Comparison of ENCODE assay signal across 1 cellular context in genomic region chr1:87226341-87226760, GRCh38.
TF ChIP-seq lines count a peak whose summit lies in the region.

No MANE protein-coding gene starts in this region.

TF ChIP-seq in K562, 482 proteins besides CTCF, POLR2A, EP300 and RAD21 (continued from another document):
- TF ChIP-seq ZNF407 (IDR thresholded peaks at IDR 0.05; ENCODE audit: low read depth), result no peak
- TF ChIP-seq ZFP91 (CRISPR knock-in tag; IDR thresholded peaks at IDR 0.05), result no peak
- TF ChIP-seq EHMT2 (IDR thresholded peaks at IDR 0.05), result no peak
- TF ChIP-seq TEAD1 (CRISPR knock-in tag; IDR thresholded peaks at IDR 0.05), result peak in 1 of 2 experiments; percentile 28; a peak in 1 of 4 replicates
- TF ChIP-seq HDAC2 (IDR thresholded peaks at IDR 0.05), result no peak
- TF ChIP-seq POLR2G (IDR thresholded peaks at IDR 0.05; ENCODE audit: low read depth, low read length), result no peak
- TF ChIP-seq HCFC1 (IDR thresholded peaks at IDR 0.05; ENCODE audit: low read depth, low read length), result no peak
- TF ChIP-seq HNRNPLL (IDR thresholded peaks at IDR 0.05; ENCODE audit: low read depth, low read length, poor library complexity, severe bottlenecking), result no peak
- no peak for TF ChIP-seq MAFK (IDR thresholded peaks at IDR 0.05; ENCODE audit: low read length)
- no peak for TF ChIP-seq BHLHE40 (IDR thresholded peaks at IDR 0.05; ENCODE audit: low read length)
- TF ChIP-seq, protein P1, sequence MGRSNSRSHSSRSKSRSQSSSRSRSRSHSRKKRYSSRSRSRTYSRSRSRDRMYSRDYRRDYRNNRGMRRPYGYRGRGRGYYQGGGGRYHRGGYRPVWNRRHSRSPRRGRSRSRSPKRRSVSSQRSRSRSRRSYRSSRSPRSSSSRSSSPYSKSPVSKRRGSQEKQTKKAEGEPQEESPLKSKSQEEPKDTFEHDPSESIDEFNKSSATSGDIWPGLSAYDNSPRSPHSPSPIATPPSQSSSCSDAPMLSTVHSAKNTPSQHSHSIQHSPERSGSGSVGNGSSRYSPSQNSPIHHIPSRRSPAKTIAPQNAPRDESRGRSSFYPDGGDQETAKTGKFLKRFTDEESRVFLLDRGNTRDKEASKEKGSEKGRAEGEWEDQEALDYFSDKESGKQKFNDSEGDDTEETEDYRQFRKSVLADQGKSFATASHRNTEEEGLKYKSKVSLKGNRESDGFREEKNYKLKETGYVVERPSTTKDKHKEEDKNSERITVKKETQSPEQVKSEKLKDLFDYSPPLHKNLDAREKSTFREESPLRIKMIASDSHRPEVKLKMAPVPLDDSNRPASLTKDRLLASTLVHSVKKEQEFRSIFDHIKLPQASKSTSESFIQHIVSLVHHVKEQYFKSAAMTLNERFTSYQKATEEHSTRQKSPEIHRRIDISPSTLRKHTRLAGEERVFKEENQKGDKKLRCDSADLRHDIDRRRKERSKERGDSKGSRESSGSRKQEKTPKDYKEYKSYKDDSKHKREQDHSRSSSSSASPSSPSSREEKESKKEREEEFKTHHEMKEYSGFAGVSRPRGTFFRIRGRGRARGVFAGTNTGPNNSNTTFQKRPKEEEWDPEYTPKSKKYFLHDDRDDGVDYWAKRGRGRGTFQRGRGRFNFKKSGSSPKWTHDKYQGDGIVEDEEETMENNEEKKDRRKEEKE (IDR thresholded peaks at IDR 0.05; ENCODE audit: borderline replicate concordance in 1 of 2, control insufficient read depth in 1 of 2, low read depth in 2 of 2, low read length in 1 of 2), result no peak
- TF ChIP-seq TAF1 (IDR thresholded peaks at IDR 0.05; ENCODE audit: control insufficient read depth, extremely low read depth, insufficient read depth, low read length, severe bottlenecking), result no peak
- TF ChIP-seq RBM39 (optimal IDR thresholded peaks at IDR 0.05; ENCODE audit: low read depth, low read length), result no peak
- TF ChIP-seq BMI1 (IDR thresholded peaks at IDR 0.05; ENCODE audit: low read length), result no peak
- TF ChIP-seq PTBP1 (IDR thresholded peaks at IDR 0.05; ENCODE audit: low read depth, low read length), result no peak
- TF ChIP-seq, protein P2, sequence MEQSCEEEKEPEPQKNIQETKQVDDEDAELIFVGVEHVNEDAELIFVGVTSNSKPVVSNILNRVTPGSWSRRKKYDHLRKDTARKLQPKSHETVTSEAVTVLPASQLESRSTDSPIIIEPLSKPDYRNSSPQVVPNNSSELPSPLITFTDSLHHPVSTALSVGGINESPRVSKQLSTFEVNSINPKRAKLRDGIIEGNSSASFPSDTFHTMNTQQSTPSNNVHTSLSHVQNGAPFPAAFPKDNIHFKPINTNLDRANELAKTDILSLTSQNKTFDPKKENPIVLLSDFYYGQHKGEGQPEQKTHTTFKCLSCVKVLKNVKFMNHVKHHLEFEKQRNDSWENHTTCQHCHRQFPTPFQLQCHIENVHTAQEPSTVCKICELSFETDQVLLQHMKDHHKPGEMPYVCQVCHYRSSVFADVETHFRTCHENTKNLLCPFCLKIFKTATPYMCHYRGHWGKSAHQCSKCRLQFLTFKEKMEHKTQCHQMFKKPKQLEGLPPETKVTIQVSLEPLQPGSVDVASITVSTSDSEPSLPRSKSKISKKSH (CRISPR knock-in tag; IDR thresholded peaks at IDR 0.05), result no peak
- TF ChIP-seq, protein P3, sequence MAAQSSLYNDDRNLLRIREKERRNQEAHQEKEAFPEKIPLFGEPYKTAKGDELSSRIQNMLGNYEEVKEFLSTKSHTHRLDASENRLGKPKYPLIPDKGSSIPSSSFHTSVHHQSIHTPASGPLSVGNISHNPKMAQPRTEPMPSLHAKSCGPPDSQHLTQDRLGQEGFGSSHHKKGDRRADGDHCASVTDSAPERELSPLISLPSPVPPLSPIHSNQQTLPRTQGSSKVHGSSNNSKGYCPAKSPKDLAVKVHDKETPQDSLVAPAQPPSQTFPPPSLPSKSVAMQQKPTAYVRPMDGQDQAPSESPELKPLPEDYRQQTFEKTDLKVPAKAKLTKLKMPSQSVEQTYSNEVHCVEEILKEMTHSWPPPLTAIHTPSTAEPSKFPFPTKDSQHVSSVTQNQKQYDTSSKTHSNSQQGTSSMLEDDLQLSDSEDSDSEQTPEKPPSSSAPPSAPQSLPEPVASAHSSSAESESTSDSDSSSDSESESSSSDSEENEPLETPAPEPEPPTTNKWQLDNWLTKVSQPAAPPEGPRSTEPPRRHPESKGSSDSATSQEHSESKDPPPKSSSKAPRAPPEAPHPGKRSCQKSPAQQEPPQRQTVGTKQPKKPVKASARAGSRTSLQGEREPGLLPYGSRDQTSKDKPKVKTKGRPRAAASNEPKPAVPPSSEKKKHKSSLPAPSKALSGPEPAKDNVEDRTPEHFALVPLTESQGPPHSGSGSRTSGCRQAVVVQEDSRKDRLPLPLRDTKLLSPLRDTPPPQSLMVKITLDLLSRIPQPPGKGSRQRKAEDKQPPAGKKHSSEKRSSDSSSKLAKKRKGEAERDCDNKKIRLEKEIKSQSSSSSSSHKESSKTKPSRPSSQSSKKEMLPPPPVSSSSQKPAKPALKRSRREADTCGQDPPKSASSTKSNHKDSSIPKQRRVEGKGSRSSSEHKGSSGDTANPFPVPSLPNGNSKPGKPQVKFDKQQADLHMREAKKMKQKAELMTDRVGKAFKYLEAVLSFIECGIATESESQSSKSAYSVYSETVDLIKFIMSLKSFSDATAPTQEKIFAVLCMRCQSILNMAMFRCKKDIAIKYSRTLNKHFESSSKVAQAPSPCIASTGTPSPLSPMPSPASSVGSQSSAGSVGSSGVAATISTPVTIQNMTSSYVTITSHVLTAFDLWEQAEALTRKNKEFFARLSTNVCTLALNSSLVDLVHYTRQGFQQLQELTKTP (IDR thresholded peaks at IDR 0.05; ENCODE audit: low read depth in 1 of 2, partially characterized antibody in 2 of 2), result no peak
- TF ChIP-seq ZBTB11 (CRISPR knock-in tag; IDR thresholded peaks at IDR 0.05), result no peak
- no peak for TF ChIP-seq CSDE1 (IDR thresholded peaks at IDR 0.05)
- no peak for TF ChIP-seq ZNF518B (CRISPR knock-in tag; IDR thresholded peaks at IDR 0.05)
- no peak for TF ChIP-seq POU5F1 (IDR thresholded peaks at IDR 0.05; ENCODE audit: borderline replicate concordance, low read depth, low read length, partially characterized antibody)
- no peak for TF ChIP-seq RFX5 (IDR thresholded peaks at IDR 0.05; ENCODE audit: low read depth, low read length)
- no peak for TF ChIP-seq HSF4 (CRISPR knock-in tag; IDR thresholded peaks at IDR 0.05; ENCODE audit: borderline replicate concordance)
- TF ChIP-seq FOXP1 (CRISPR knock-in tag; IDR thresholded peaks at IDR 0.05), result no peak
- peak; percentile 95 for TF ChIP-seq SPI1 (IDR thresholded peaks at IDR 0.05; ENCODE audit: borderline replicate concordance, low read depth, low read length)
- peak; percentile 12; the same call in 1 of the 2 replicates for TF ChIP-seq TEAD4 (IDR thresholded peaks at IDR 0.05; ENCODE audit: low read length)
- TF ChIP-seq TEAD4 (CRISPR knock-in tag; IDR thresholded peaks at IDR 0.05; ENCODE audit: borderline replicate concordance), result no peak
- no peak for TF ChIP-seq ZNF12 (CRISPR knock-in tag; IDR thresholded peaks at IDR 0.05)
TF ChIP-seq in K562: peak in this region for 5.
